Comparison of ENCODE assay signal across 8 cellular contexts in genomic region chr6:4778086-4778485, GRCh38. TPM values are rescaled to one million over a fixed set of nuclear protein-coding genes. Genes with fewer than 3 reads are reported as not detected.
DNase-seq lines count a peak whose midpoint lies in the region; ATAC-seq, FAIRE-seq and TF ChIP-seq lines count a peak whose summit lies in the region.

No MANE protein-coding gene starts in this region.

- H3K36me3 Mint-ChIP-seq in activated naive CD4-positive, alpha-beta T cell treated with anti-CD3 and anti-CD28 coated beads, Interleukin-2, amount 10 ng/mL, durations not matched to agents 7 days and 5 days: peaks cover 17% of the 10 kb centered on the region

- H3K27me3 Mint-ChIP-seq in activated naive CD4-positive, alpha-beta T cell treated with anti-CD3 and anti-CD28 coated beads, Interleukin-2, amount 10 ng/mL, durations not matched to agents 7 days and 5 days: peaks cover 21% of the 10 kb centered on the region

- peaks cover 55% of the 10 kb centered on the region for H3K4me1 Mint-ChIP-seq in activated naive CD4-positive, alpha-beta T cell treated with anti-CD3 and anti-CD28 coated beads, Interleukin-2, amount 10 ng/mL, durations not matched to agents 7 days and 5 days

- peak overlapping the region; percentile 75 for H3K4me3 Mint-ChIP-seq in activated naive CD4-positive, alpha-beta T cell treated with anti-CD3 and anti-CD28 coated beads, Interleukin-2, amount 10 ng/mL, durations not matched to agents 7 days and 5 days

- peaks cover 10 to 30% of the 10 kb centered on the region in 2 donors for H3K4me1 ChIP-seq in thoracic aorta (ENCODE audit: control insufficient read depth in 1 of 2, low read depth in 2 of 2)

- peaks cover 7% of the 10 kb centered on the region; the same call in 1 of the 2 replicates for H3K36me3 ChIP-seq in SK-N-MC (ENCODE audit: insufficient read depth, low read length)
- no peaks in the 10 kb centered on the region for H3K36me3 ChIP-seq in thoracic aorta

- H3K4me3 ChIP-seq in SK-N-MC: peak overlapping the region; percentile 95
- H3K4me3 ChIP-seq in foreskin fibroblast (ENCODE audit: low read depth in 1 of 2, low read length in 2 of 2): peak overlapping the region; percentile 63 to 80
- H3K4me3 ChIP-seq in thoracic aorta: peak overlapping the region; percentile 75

- H3K9me3 ChIP-seq in SK-N-MC (ENCODE audit: low read depth, low read length) (peaks cover 6% of the 10 kb centered on the region), thoracic aorta (no peaks in the 10 kb centered on the region)

- peaks cover 12% of the 10 kb centered on the region for H3K9me3 Mint-ChIP-seq in activated naive CD4-positive, alpha-beta T cell treated with anti-CD3 and anti-CD28 coated beads, Interleukin-2, amount 10 ng/mL, durations not matched to agents 7 days and 5 days

- CTCF ChIA-PET in activated naive CD4-positive, alpha-beta T cell treated with anti-CD3 and anti-CD28 coated beads, Interleukin-2, amount 10 ng/mL, durations not matched to agents 7 days and 5 days (lab: Charles Lee): interaction anchor here (0.6 to 1.5 kb wide), 3 partner anchors 12 to 253 kb away, joined by 3 to 5 read pairs (median 3); no protein-coding TSS in a partner anchor

- H3K9ac ChIP-seq in SK-N-MC (ENCODE audit: insufficient read length): no peak overlapping the region

- H3K27me3 ChIP-seq in thoracic aorta (replicated peaks; ENCODE audit: insufficient read depth): no peaks in the 10 kb centered on the region

- ATAC-seq in thoracic aorta (ENCODE audit: insufficient number of reproducible peaks, low FRiP score, low read depth): no peak

- H3K27ac ChIP-seq in SK-N-MC (no peak overlapping the region), thoracic aorta (no peak overlapping the region)

- peak overlapping the region; percentile 79 for H3K27ac Mint-ChIP-seq in activated naive CD4-positive, alpha-beta T cell treated with anti-CD3 and anti-CD28 coated beads, Interleukin-2, amount 10 ng/mL, durations not matched to agents 7 days and 5 days

- FAIRE-seq in HTR-8/SVneo (lab: Jason Lieb, UNC): no peak

- in situ Hi-C loops in KBM-7 (cut with MboI; ENCODE audit: low pct_unique_long_range_greater_than_20kb, low sequenced_read_pairs): no loop called here

- TF ChIP-seq CTCF in foreskin fibroblast (IDR thresholded peaks at IDR 0.05; ENCODE audit: low read depth, low read length): no peak
- no peak for TF ChIP-seq CTCF in thoracic aorta (IDR thresholded peaks at IDR 0.05)

- no peak for DNase-seq in activated naive CD4-positive, alpha-beta T cell treated with anti-CD3 and anti-CD28 coated beads, Interleukin-2, amount 10 ng/mL, durations not matched to agents 7 days and 5 days
- no peak for DNase-seq in activated naive CD4-positive, alpha-beta T cell (lab: John Stamatoyannopoulos, UW)
- DNase-seq in SK-N-MC (ENCODE audit: low read depth, low spot score) (no peak), foreskin fibroblast (peak in 1 of 2 donors; percentile 11), thoracic aorta (ENCODE audit: low spot score) (no peak), SW480 (ENCODE audit: low spot score) (no peak), HTR-8/SVneo (ENCODE audit: insufficient read length, low spot score) (no peak), KBM-7 (no peak)

RNA-seq across cellular contexts. Expression of gene CDYL, which starts 1.9 kb away (rescaled TPM):
- 10 to 100 TPM; 22.7 to 38.2 TPM for total RNA-seq in thoracic aorta
